ENCODE assay signal across 8 cellular contexts in genomic region chr7:28296571-28297483, GRCh38.
DNase-seq lines count a peak whose midpoint lies in the region.

No MANE protein-coding gene starts in this region.

- DNase-seq in NCI-H1417 (lab: John Stamatoyannopoulos, UW) (peak; percentile 22 to 68 (median 32)), NCI-H1417 treated with DMSO at 0.1 percent for 48 hours (lab: John Stamatoyannopoulos, UW) (no peak), NCI-H2227 (lab: John Stamatoyannopoulos, UW; ENCODE audit: unreplicated experiment) (peak; percentile 23), globus pallidus (ENCODE audit: low spot score) (peak; percentile 13), KG1 (lab: John Stamatoyannopoulos, UW) (no peak), GF-D8 (lab: John Stamatoyannopoulos, UW) (no peak)
- peak; percentile 49 for DNase-seq in activated CD8-positive, alpha-beta memory T cell treated with anti-CD3 and anti-CD28 coated beads, Interleukin-2, amount 50 U/mL, for 4 hours
- peak; percentile 45 to 54 for DNase-seq in stimulated activated CD4-positive, alpha-beta T cell treated with anti-CD3 and anti-CD28 coated beads, Interleukin-4, amount 100 ng/mL, for 48 hours (ENCODE audit: low read depth in 2 of 2)

Comparison
In these comparisons a context has a peak if more than half of its experiments do, and no peak if none do; other contexts are left out.
1. DNase-seq: peak in NCI-H1417 (3 of 3), NCI-H2227 (single experiment), activated CD8-positive, alpha-beta memory T cell treated with anti-CD3 and anti-CD28 coated beads, Interleukin-2, amount 50 U/mL, for 4 hours (single experiment), globus pallidus (single experiment) and stimulated activated CD4-positive, alpha-beta T cell treated with anti-CD3 and anti-CD28 coated beads, Interleukin-4, amount 100 ng/mL, for 48 hours (2 of 2); none in NCI-H1417 treated with DMSO at 0.1 percent for 48 hours (single experiment), KG1 (single experiment) and GF-D8 (single experiment).